8 cellular contexts compared by ENCODE assay signal in genomic region chr15:89654311-89654761, GRCh38. TPM values are rescaled to one million over a fixed set of nuclear protein-coding genes. Genes with fewer than 3 reads are reported as not detected.
DNase-seq lines count a peak whose midpoint lies in the region; ATAC-seq and TF ChIP-seq lines count a peak whose summit lies in the region.

No MANE protein-coding gene starts in this region.

- H2AK5ac ChIP-seq in mesenchymal stem cell (ENCODE audit: low read length, severe bottlenecking): no peak overlapping the region

- peak overlapping the region; percentile 76 for H3K4me3 Mint-ChIP-seq in activated naive CD4-positive, alpha-beta T cell treated with anti-CD3 and anti-CD28 coated beads, Interleukin-2, amount 50 U/mL, for 24 hours

- H3K23ac ChIP-seq in mesenchymal stem cell (ENCODE audit: low read length in 2 of 2): no peak overlapping the region

- no peaks in the 10 kb centered on the region for H3K27me3 ChIP-seq in body of pancreas
- H3K27me3 ChIP-seq in mesenchymal stem cell (ENCODE audit: control insufficient read depth in 1 of 2, insufficient read depth in 1 of 2, low read length in 2 of 2): no peaks in the 10 kb centered on the region
- H3K27me3 ChIP-seq in uterus: no peaks in the 10 kb centered on the region

- no peak overlapping the region for H2BK5ac ChIP-seq in mesenchymal stem cell (ENCODE audit: low read depth, low read length, poor library complexity, severe bottlenecking)

- no peak overlapping the region for H3K4ac ChIP-seq in mesenchymal stem cell (ENCODE audit: low read depth in 1 of 2, low read length in 2 of 2)

- H3K27me3 Mint-ChIP-seq in activated naive CD4-positive, alpha-beta T cell treated with anti-CD3 and anti-CD28 coated beads, Interleukin-2, amount 50 U/mL, for 24 hours: peaks cover 29% of the 10 kb centered on the region

- no peaks in the 10 kb centered on the region for H3K9me3 Mint-ChIP-seq in activated naive CD4-positive, alpha-beta T cell treated with anti-CD3 and anti-CD28 coated beads, Interleukin-2, amount 50 U/mL, for 24 hours

- H3K4me3 ChIP-seq in body of pancreas (no peak overlapping the region), mesenchymal stem cell (ENCODE audit: insufficient read depth in 1 of 2, low read depth in 1 of 2, low read length in 2 of 2) (peak overlapping the region; percentile 80 to 90), uterus (peak overlapping the region; percentile 61 to 67)

- no peak overlapping the region for H4K8ac ChIP-seq in mesenchymal stem cell (ENCODE audit: low read length)

- H3K9ac ChIP-seq in mesenchymal stem cell (ENCODE audit: low read length): peak overlapping the region; percentile 89

- peaks cover 2% of the 10 kb centered on the region for H3K36me3 Mint-ChIP-seq in activated naive CD4-positive, alpha-beta T cell treated with anti-CD3 and anti-CD28 coated beads, Interleukin-2, amount 50 U/mL, for 24 hours

- no peak overlapping the region for H3K27ac Mint-ChIP-seq in activated naive CD4-positive, alpha-beta T cell treated with anti-CD3 and anti-CD28 coated beads, Interleukin-2, amount 50 U/mL, for 24 hours

- no peak overlapping the region for H3K18ac ChIP-seq in mesenchymal stem cell (ENCODE audit: low read depth in 1 of 2, low read length in 2 of 2)

- no peak overlapping the region for H2BK15ac ChIP-seq in mesenchymal stem cell (ENCODE audit: low read depth, poor library complexity, severe bottlenecking)

- peak overlapping the region; percentile 24 for H4K91ac ChIP-seq in mesenchymal stem cell (ENCODE audit: low read length)

- H3K4me1 ChIP-seq in body of pancreas: peaks cover 12% of the 10 kb centered on the region
- peaks cover 5% of the 10 kb centered on the region for H3K4me1 ChIP-seq in mesenchymal stem cell (ENCODE audit: control insufficient read depth, insufficient read depth, low read depth, low read length)
- no peaks in the 10 kb centered on the region for H3K4me1 ChIP-seq in uterus

- ATAC-seq in body of pancreas: peak; percentile 19
- ATAC-seq in GM18861 (IDR thresholded peaks at IDR 0.05; ENCODE audit: unreplicated experiment): no peak
- ATAC-seq in GM18511 (IDR thresholded peaks at IDR 0.05; ENCODE audit: unreplicated experiment): no peak

- H3K9me3 ChIP-seq in body of pancreas (no peaks in the 10 kb centered on the region), mesenchymal stem cell (ENCODE audit: control insufficient read depth, low read length) (no peaks in the 10 kb centered on the region), uterus (no peaks in the 10 kb centered on the region)

- TF ChIP-seq POLR2A in body of pancreas (IDR thresholded peaks at IDR 0.05): no peak
- TF ChIP-seq POLR2A in uterus (IDR thresholded peaks at IDR 0.05): no peak

- H3K27ac ChIP-seq in body of pancreas: no peak overlapping the region
- no peak overlapping the region for H3K27ac ChIP-seq in mesenchymal stem cell (ENCODE audit: low read length, poor library complexity, severe bottlenecking)
- H3K27ac ChIP-seq in uterus: peak overlapping the region in 1 of 2 donors; percentile 50

- peaks cover 26% of the 10 kb centered on the region for H3K79me1 ChIP-seq in mesenchymal stem cell (replicated peaks; ENCODE audit: low read length, poor library complexity, severe bottlenecking)

- no peak overlapping the region for H2BK12ac ChIP-seq in mesenchymal stem cell (ENCODE audit: low read length in 2 of 2)

- DNase-seq in activated naive CD4-positive, alpha-beta T cell treated with Interleukin-2 at 50 U/mL for 16 hours: no peak
- DNase-seq in body of pancreas (no peak), mesenchymal stem cell (peak; percentile 17), uterus (no peak)
- DNase-seq in stimulated activated CD4-positive, alpha-beta T cell treated with anti-CD3 and anti-CD28 coated beads, Interleukin-15, amount 100 ng/mL, for 24 hours: no peak

- no peak overlapping the region for H2AFZ ChIP-seq in mesenchymal stem cell (ENCODE audit: low read depth, low read length)

- H2BK120ac ChIP-seq in mesenchymal stem cell (ENCODE audit: low read depth, low read length): no peak overlapping the region

- intact Hi-C loops in body of pancreas (cut with DNase I) (no loop called here), uterus (cut with DNase I; ENCODE audit: low total_unique reads) (no loop called here)

- WGBS in body of pancreas, 2 donors: 61 to 63% methylated on average over 13 of the region's 13 CpGs
- 31% methylated on average over 13 of the region's 13 CpGs for WGBS in mesenchymal stem cell

- peaks cover 13% of the 10 kb centered on the region for H3K4me1 Mint-ChIP-seq in activated naive CD4-positive, alpha-beta T cell treated with anti-CD3 and anti-CD28 coated beads, Interleukin-2, amount 50 U/mL, for 24 hours

- H3K14ac ChIP-seq in mesenchymal stem cell (ENCODE audit: low read length in 2 of 2): no peak overlapping the region

- TF ChIP-seq CTCF in body of pancreas (IDR thresholded peaks at IDR 0.05) (no peak), uterus (IDR thresholded peaks at IDR 0.05) (no peak)

- H3K4me2 ChIP-seq in mesenchymal stem cell (ENCODE audit: low read length, poor library complexity, severe bottlenecking): peak overlapping the region; percentile 90

- H3K36me3 ChIP-seq in body of pancreas (replicated peaks in 1 of 2; ENCODE audit: insufficient read depth in 1 of 2, low read depth in 2 of 2): no peaks in the 10 kb centered on the region
- H3K36me3 ChIP-seq in mesenchymal stem cell (ENCODE audit: control insufficient read depth in 1 of 2, insufficient read depth in 2 of 2, low read depth in 1 of 2, low read length in 2 of 2): peaks cover 11 to 14% of the 10 kb centered on the region in 2 experiments
- no peaks in the 10 kb centered on the region for H3K36me3 ChIP-seq in uterus

RNA-seq across cellular contexts. Expression of gene KIF7, which starts 0.9 kb away (rescaled TPM):
- 1 to 10 TPM; 2.1 to 3.0 TPM for total RNA-seq in body of pancreas
- polyA plus RNA-seq in mesenchymal stem cell (2013, experiment 1 of 2): 4.7 TPM
- polyA plus RNA-seq in mesenchymal stem cell (2013, experiment 2 of 2): 4.5 TPM
- total RNA-seq in uterus: 10 to 100 TPM in 2 of 4 donors, 1 to 10 TPM in 2; 2.0 to 17.3 (median 11.3) TPM

RNA-seq across cellular contexts. Expression of gene PLIN1, which starts 24.8 kb away (rescaled TPM):
- total RNA-seq in body of pancreas (100 to 1,000 TPM in 1 of 2 donors, 10 to 100 TPM in 1; 13.0 to 277 TPM), uterus (1 to 10 TPM in 1 of 4 donors, under 1 TPM in 2, not detected in 1; 0.26 to 1.3 (median 0.48) TPM)
- 0.14 TPM for polyA plus RNA-seq in mesenchymal stem cell (2013, experiment 1 of 2)
- polyA plus RNA-seq in mesenchymal stem cell (2013, experiment 2 of 2): 0.03 TPM

RNA-seq across cellular contexts. Expression of gene PEX11A, which starts 36.2 kb away (rescaled TPM):
- 10 to 100 TPM; 14.5 to 25.1 TPM for total RNA-seq in body of pancreas
- polyA plus RNA-seq in mesenchymal stem cell (2013, experiment 1 of 2): 3.7 TPM
- 3.5 TPM for polyA plus RNA-seq in mesenchymal stem cell (2013, experiment 2 of 2)
- total RNA-seq in uterus: 10 to 100 TPM in 2 of 4 donors, 1 to 10 TPM in 2; 1.5 to 16.2 (median 8.7) TPM

RNA-seq across cellular contexts. Expression of gene WDR93, which starts 36.3 kb away (rescaled TPM):
- total RNA-seq in body of pancreas (under 1 TPM in 1 of 2 donors, not detected in 1; 0.66 TPM), uterus (1 to 10 TPM in 1 of 4 donors, not detected in 3; 1.5 TPM)
- 0.07 TPM for polyA plus RNA-seq in mesenchymal stem cell (2013, experiment 1 of 2)
- polyA plus RNA-seq in mesenchymal stem cell (2013, experiment 2 of 2): 0.04 TPM

Comparison
In these comparisons a context has a peak if more than half of its experiments do, and no peak if none do; other contexts are left out.
1. H3K4me3 ChIP-seq: peak in mesenchymal stem cell (2 of 2) and uterus (2 of 2); none in body of pancreas (0 of 2).
2. RNA of gene PLIN1, which starts 24.8 kb away (total RNA-seq): 13.0 to 277 TPM in body of pancreas; 0.26 to 1.3 TPM in uterus; every median in the first group is over 4 times any median in the second.